ENCODE assay signal across 8 cellular contexts in genomic region chr10:96673318-96674099, GRCh38. TPM values are rescaled to one million over a fixed set of nuclear protein-coding genes. Genes with fewer than 3 reads are reported as not detected.
DNase-seq lines count a peak whose midpoint lies in the region; ATAC-seq and TF ChIP-seq lines count a peak whose summit lies in the region.

No MANE protein-coding gene starts in this region.

- H3K27ac Mint-ChIP-seq in dendritic cell treated with granulocyte-macrophage colony-stimulating factor and Interleukin-4, amounts not matched to agents 40 ng/mL and 50 ng/mL, for 4 days = peak overlapping the region; percentile 76
- H3K27ac Mint-ChIP-seq in naive B cell (peak overlapping the region; percentile 96 to 100 (median 100)), glutamatergic neuron (ENCODE audit: unreplicated experiment) (no peak overlapping the region)

- no peaks in the 10 kb centered on the region for H4K20me1 ChIP-seq in Loucy (ENCODE audit: insufficient read depth, low read length, poor library complexity, severe bottlenecking)

- intact Hi-C loops in dendritic cell treated with granulocyte-macrophage colony-stimulating factor and Interleukin-4, amounts not matched to agents 40 ng/mL and 50 ng/mL, for 4 days (cut with micrococcal nuclease) = no loop called here

- peaks cover 34% of the 10 kb centered on the region for H3K36me3 Mint-ChIP-seq in dendritic cell treated with granulocyte-macrophage colony-stimulating factor and Interleukin-4, amounts not matched to agents 40 ng/mL and 50 ng/mL, for 4 days (ENCODE audit: low read depth)
- peaks cover 8 to 14% of the 10 kb centered on the region in 2 donors for H3K36me3 Mint-ChIP-seq in naive B cell
- H3K36me3 Mint-ChIP-seq in glutamatergic neuron (ENCODE audit: unreplicated experiment) = no peaks in the 10 kb centered on the region

- peak overlapping the region; percentile 23 for H3K9ac ChIP-seq in Loucy (ENCODE audit: low read depth, low read length, poor library complexity, severe bottlenecking)

- peak overlapping the region; percentile 32 for H3K4me3 ChIP-seq in Loucy (ENCODE audit: low read length, poor library complexity, severe bottlenecking)

- H3K4me2 ChIP-seq in Loucy (ENCODE audit: low read depth, low read length, poor library complexity, severe bottlenecking) = peak overlapping the region; percentile 63

- no peaks in the 10 kb centered on the region for H3K9me2 ChIP-seq in Loucy (replicated peaks; ENCODE audit: low read depth, low read length)

- no peak for TF ChIP-seq CTCF in Loucy (conservative IDR thresholded peaks at IDR 0.05; ENCODE audit: low read length)
- no peak for TF ChIP-seq CTCF in glutamatergic neuron (IDR thresholded peaks at IDR 0.05; ENCODE audit: partially characterized antibody, unreplicated experiment)

- H3K27me3 Mint-ChIP-seq in dendritic cell treated with granulocyte-macrophage colony-stimulating factor and Interleukin-4, amounts not matched to agents 40 ng/mL and 50 ng/mL, for 4 days = no peaks in the 10 kb centered on the region
- no peaks in the 10 kb centered on the region for H3K27me3 Mint-ChIP-seq in naive B cell
- no peaks in the 10 kb centered on the region for H3K27me3 Mint-ChIP-seq in glutamatergic neuron (ENCODE audit: unreplicated experiment)

- 0 out of 2 replicates have a peak overlapping the region, but pooled peaks have one; percentile 31 for H2AFZ ChIP-seq in Loucy (ENCODE audit: low read length)

- H3K4me3 Mint-ChIP-seq in dendritic cell treated with granulocyte-macrophage colony-stimulating factor and Interleukin-4, amounts not matched to agents 40 ng/mL and 50 ng/mL, for 4 days = peak overlapping the region; percentile 27
- H3K4me3 Mint-ChIP-seq in naive B cell (peak overlapping the region; percentile 50 to 94 (median 88)), glutamatergic neuron (ENCODE audit: unreplicated experiment) (no peak overlapping the region)

- peaks cover 23% of the 10 kb centered on the region for H3K4me1 ChIP-seq in Loucy (ENCODE audit: insufficient read depth, low read length, poor library complexity, severe bottlenecking)

- no peaks in the 10 kb centered on the region for H3K9me3 ChIP-seq in Loucy (ENCODE audit: insufficient read depth, low read depth, low read length)

- no peaks in the 10 kb centered on the region for H3K27me3 ChIP-seq in Loucy (ENCODE audit: insufficient read depth, low read length, poor library complexity, severe bottlenecking)

- H3K36me3 ChIP-seq in Loucy (ENCODE audit: insufficient read depth, low read length) = no peaks in the 10 kb centered on the region; the same call in 1 of the 2 replicates

- ATAC-seq in GM21381 (IDR thresholded peaks at IDR 0.05; ENCODE audit: unreplicated experiment) (peak; percentile 69), naive B cell (ENCODE audit: low read depth in 2 of 2) (peak; percentile 90 to 91), HG03469 (IDR thresholded peaks at IDR 0.05; ENCODE audit: unreplicated experiment) (no peak)

- H3K4me1 Mint-ChIP-seq in dendritic cell treated with granulocyte-macrophage colony-stimulating factor and Interleukin-4, amounts not matched to agents 40 ng/mL and 50 ng/mL, for 4 days (ENCODE audit: low read depth) = peaks cover 72% of the 10 kb centered on the region
- peaks cover 69 to 92% (median 79%) of the 10 kb centered on the region in 3 donors for H3K4me1 Mint-ChIP-seq in naive B cell
- H3K4me1 Mint-ChIP-seq in glutamatergic neuron (ENCODE audit: low read depth, unreplicated experiment) = peaks cover 1% of the 10 kb centered on the region

- no peaks in the 10 kb centered on the region; the same call in 1 of the 2 replicates for H3F3A ChIP-seq in Loucy (ENCODE audit: low read depth)

- H3K79me2 ChIP-seq in Loucy (ENCODE audit: insufficient read depth, low read length) = peaks cover 10% of the 10 kb centered on the region; the same call in 1 of the 2 replicates

- H3K9me3 Mint-ChIP-seq in dendritic cell treated with granulocyte-macrophage colony-stimulating factor and Interleukin-4, amounts not matched to agents 40 ng/mL and 50 ng/mL, for 4 days = no peaks in the 10 kb centered on the region
- no peaks in the 10 kb centered on the region for H3K9me3 Mint-ChIP-seq in naive B cell
- H3K9me3 Mint-ChIP-seq in glutamatergic neuron (ENCODE audit: unreplicated experiment) = no peaks in the 10 kb centered on the region

- DNase-seq in Ammon's horn (ENCODE audit: low spot score) (peak; percentile 64), naive B cell (peak; percentile 85), glutamatergic neuron (no peak), cerebellar cortex (ENCODE audit: low spot score) (no peak)

RNA-seq across cellular contexts. Expression of gene PIK3AP1, which starts 46.8 kb away (rescaled TPM):
- 100 to 1,000 TPM; 153 to 247 (median 170) TPM for polyA plus RNA-seq in naive B cell (ENCODE audit: low read depth in 6 of 6)
- total RNA-seq in glutamatergic neuron (ENCODE audit: unreplicated experiment) = 0.49 TPM

Comparison
In these comparisons a context has a peak if more than half of its experiments do, and no peak if none do; other contexts are left out.
1. DNase-seq: peak in Ammon's horn (single experiment) and naive B cell (single experiment); none in glutamatergic neuron (single experiment) and cerebellar cortex (single experiment).